8 cellular contexts compared by ENCODE assay signal in the genomic region with DNA sequence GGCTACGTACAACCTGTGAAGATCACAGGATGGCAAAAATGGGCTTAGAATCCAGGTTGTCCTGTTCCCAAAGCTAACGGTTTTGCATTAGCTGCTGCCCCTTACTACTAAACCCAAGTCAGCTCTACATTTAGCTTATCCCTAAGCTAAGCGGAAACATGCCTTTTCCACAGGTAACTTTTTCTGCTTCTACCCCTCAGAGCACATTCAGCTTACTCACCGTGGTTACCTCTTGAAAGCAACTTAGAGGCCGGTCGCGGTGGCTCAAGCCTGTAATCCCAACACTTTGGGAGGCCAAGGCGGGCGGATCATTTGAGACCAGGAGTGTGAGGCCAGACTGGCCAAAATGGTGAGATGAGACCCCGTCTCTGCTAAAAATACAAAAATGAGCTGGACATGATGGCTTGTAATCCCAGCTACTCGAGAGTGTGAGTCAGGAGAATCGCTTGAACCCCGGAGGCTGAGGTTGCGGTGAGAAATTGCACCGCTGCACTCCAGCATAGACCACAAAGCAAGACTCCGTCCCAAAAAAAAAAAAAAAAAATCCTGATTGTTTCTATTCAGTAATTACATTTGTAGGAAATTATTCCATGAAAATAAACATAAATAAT. TPM values are rescaled to one million over a fixed set of nuclear protein-coding genes. Genes with fewer than 3 reads are reported as not detected.
A peak's percentile ranks its signal among the peaks of the same experiment; 100 is the strongest.
DNase-seq lines count a peak whose midpoint lies in the region; ATAC-seq and TF ChIP-seq lines count a peak whose summit lies in the region.

No MANE protein-coding gene starts in this region.

- no peak for TF ChIP-seq POLR2A in HCT116 (IDR thresholded peaks at IDR 0.05; ENCODE audit: borderline replicate concordance, extremely low read depth, insufficient read depth, insufficient read length)

- no peaks in the 10 kb centered on the region for H3K9me3 Mint-ChIP-seq in activated naive CD4-positive, alpha-beta T cell treated with anti-CD3 and anti-CD28 coated beads, Interleukin-2, amount 50 U/mL, for 72 hours
- peaks cover 0 to 4% of the 10 kb centered on the region in 2 donors for H3K9me3 Mint-ChIP-seq in stimulated activated naive CD8-positive, alpha-beta T cell treated with anti-CD3 and anti-CD28 coated beads, Interleukin-15, amount 100 ng/mL, for 72 hours

- peak overlapping the region; percentile 90 for H3K4me2 ChIP-seq in HCT116 (ENCODE audit: low read length)

- peaks cover 13% of the 10 kb centered on the region for H3K27me3 Mint-ChIP-seq in stimulated activated naive CD8-positive, alpha-beta T cell treated with anti-CD3 and anti-CD28 coated beads, Interleukin-15, amount 100 ng/mL, for 72 hours

- peaks cover 26 to 41% of the 10 kb centered on the region in 2 experiments; a peak in 3 of 4 replicates for H3K4me1 ChIP-seq in HCT116 (ENCODE audit: control insufficient read depth in 1 of 2, insufficient read depth in 2 of 2, low read length in 2 of 2)

- ATAC-seq in HCT116 (peak; percentile 12), GM21381 (IDR thresholded peaks at IDR 0.05; ENCODE audit: unreplicated experiment) (no peak), GM21723 (IDR thresholded peaks at IDR 0.05; ENCODE audit: unreplicated experiment) (no peak)
- ATAC-seq in activated naive CD4-positive, alpha-beta T cell treated with anti-CD3 and anti-CD28 coated beads, Interleukin-2, amount 50 U/mL, for 72 hours, result no peak
- no peak for ATAC-seq in stimulated activated naive CD8-positive, alpha-beta T cell treated with anti-CD3 and anti-CD28 coated beads, Interleukin-15, amount 100 ng/mL, for 72 hours

- no peaks in the 10 kb centered on the region for H3K9me2 ChIP-seq in HCT116 (ENCODE audit: insufficient read depth)

- peak overlapping the region; percentile 86 for H3K9ac ChIP-seq in HCT116 (ENCODE audit: low read length)

- peak overlapping the region; percentile 100 for H3K4me3 Mint-ChIP-seq in stimulated activated naive CD8-positive, alpha-beta T cell treated with anti-CD3 and anti-CD28 coated beads, Interleukin-15, amount 100 ng/mL, for 72 hours

- TF ChIP-seq CTCF in HCT116 (IDR thresholded peaks at IDR 0.05 in 2 of 3, conservative IDR thresholded peaks at IDR 0.05 in 1 of 3; ENCODE audit: borderline replicate concordance in 1 of 3, insufficient read depth in 1 of 3, low read depth in 2 of 3, low read length in 2 of 3), result no peak

- H3K4me1 Mint-ChIP-seq in stimulated activated naive CD8-positive, alpha-beta T cell treated with anti-CD3 and anti-CD28 coated beads, Interleukin-15, amount 100 ng/mL, for 72 hours, result peaks cover 31% of the 10 kb centered on the region

- peaks cover 10 to 23% of the 10 kb centered on the region in 2 donors for H3K36me3 Mint-ChIP-seq in activated naive CD4-positive, alpha-beta T cell treated with anti-CD3 and anti-CD28 coated beads, Interleukin-2, amount 50 U/mL, for 72 hours

- peak overlapping the region; percentile 95 to 100 for H3K27ac Mint-ChIP-seq in activated naive CD4-positive, alpha-beta T cell treated with anti-CD3 and anti-CD28 coated beads, Interleukin-2, amount 50 U/mL, for 72 hours
- H3K27ac Mint-ChIP-seq in stimulated activated naive CD8-positive, alpha-beta T cell treated with anti-CD3 and anti-CD28 coated beads, Interleukin-15, amount 100 ng/mL, for 72 hours, result peak overlapping the region; percentile 83 to 95

- peak; percentile 39 for DNase-seq in A172 (ENCODE audit: low spot score)
- no peak for DNase-seq in HCT116 (ENCODE audit: low read depth, low spot score)
- peak in 1 of 2 donors; percentile 58 for DNase-seq in activated naive CD4-positive, alpha-beta T cell treated with anti-CD3 and anti-CD28 coated beads, Interleukin-2, amount 50 U/mL, for 72 hours (ENCODE audit: low spot score in 2 of 2)
- DNase-seq in stimulated activated naive CD8-positive, alpha-beta T cell treated with anti-CD3 and anti-CD28 coated beads, Interleukin-15, amount 100 ng/mL, for 72 hours, result no peak
- DNase-seq in SKM-1 (lab: John Stamatoyannopoulos, UW; ENCODE audit: unreplicated experiment), result no peak

- RAD21 ChIA-PET in HCT116 (lab: Charles Lee; ENCODE audit: low non-redundant PET in 1 of 2, low total read pairs in 2 of 2, uncharacterized antibody in 2 of 2, unreplicated experiment in 2 of 2), result no interaction called here

- H3K27ac ChIP-seq in HCT116 (ENCODE audit: low read depth, low read length), result peak overlapping the region; percentile 84

- H3K4me3 ChIP-seq in HCT116 (replicated peaks in 1 of 2; ENCODE audit: low read depth in 1 of 2, low read length in 2 of 2) (peak overlapping the region; percentile 57 to 96), iPS-18c (ENCODE audit: insufficient read depth, low read depth, low read length) (peak overlapping the region; percentile 85)

- no peaks in the 10 kb centered on the region for H4K20me1 ChIP-seq in HCT116 (ENCODE audit: insufficient read depth)

- BruUV-seq in HCT116 (replicated peaks; lab: Mats Ljungman, UMichigan), result TSS peak; percentile 99

- CTCF ChIA-PET in HCT116 (lab: Charles Lee), result interaction anchor here (1.4 kb wide), 1 partner anchor 34 kb away, joined by 3 read pairs; no protein-coding TSS in a partner anchor

- H3K79me2 ChIP-seq in HCT116 (ENCODE audit: insufficient read depth, low read length), result peaks cover 41% of the 10 kb centered on the region

- H2AFZ ChIP-seq in HCT116 (ENCODE audit: low read depth, low read length, poor library complexity, severe bottlenecking), result no peak overlapping the region

- intact Hi-C loops in HCT116 (cut with micrococcal nuclease), result loop anchor here (2.0 kb wide), 1 partner anchor 70 kb away; the partner anchor contains the start of gene IPO7

- H3K36me3 ChIP-seq in HCT116 (ENCODE audit: control insufficient read depth in 1 of 2, insufficient read depth in 2 of 2, low read length in 2 of 2), result no peaks in the 10 kb centered on the region; a peak in 1 of 4 replicates

- no peaks in the 10 kb centered on the region for H3K9me3 ChIP-seq in HCT116 (ENCODE audit: control insufficient read depth in 1 of 2, insufficient read depth in 1 of 2, low read depth in 1 of 2, low read length in 2 of 2)
- H3K9me3 ChIP-seq in iPS-18c (ENCODE audit: control insufficient read depth, insufficient read depth, low read length), result no peaks in the 10 kb centered on the region

- POLR2A ChIA-PET in HCT116 (lab: Charles Lee), result interaction anchor here (0.5 to 2.0 kb wide), 6 partner anchors 10 to 145 kb away, joined by 3 to 6 read pairs (median 4); partner anchors contain the start of genes IPO7 and ZNF143

- TF ChIP-seq RAD21 in HCT116 (IDR thresholded peaks at IDR 0.05; ENCODE audit: low read depth), result no peak

- no peaks in the 10 kb centered on the region for H3K27me3 ChIP-seq in HCT116 (ENCODE audit: insufficient read depth, low read length)

TF ChIP-seq in HCT116, 20 proteins besides CTCF, POLR2A, EP300 and RAD21:
- no peak for TF ChIP-seq ZNF274 (IDR thresholded peaks at IDR 0.05; ENCODE audit: low read depth, low read length)
- TF ChIP-seq CEBPB (IDR thresholded peaks at IDR 0.05; ENCODE audit: low read depth), result no peak
- TF ChIP-seq, protein P1, sequence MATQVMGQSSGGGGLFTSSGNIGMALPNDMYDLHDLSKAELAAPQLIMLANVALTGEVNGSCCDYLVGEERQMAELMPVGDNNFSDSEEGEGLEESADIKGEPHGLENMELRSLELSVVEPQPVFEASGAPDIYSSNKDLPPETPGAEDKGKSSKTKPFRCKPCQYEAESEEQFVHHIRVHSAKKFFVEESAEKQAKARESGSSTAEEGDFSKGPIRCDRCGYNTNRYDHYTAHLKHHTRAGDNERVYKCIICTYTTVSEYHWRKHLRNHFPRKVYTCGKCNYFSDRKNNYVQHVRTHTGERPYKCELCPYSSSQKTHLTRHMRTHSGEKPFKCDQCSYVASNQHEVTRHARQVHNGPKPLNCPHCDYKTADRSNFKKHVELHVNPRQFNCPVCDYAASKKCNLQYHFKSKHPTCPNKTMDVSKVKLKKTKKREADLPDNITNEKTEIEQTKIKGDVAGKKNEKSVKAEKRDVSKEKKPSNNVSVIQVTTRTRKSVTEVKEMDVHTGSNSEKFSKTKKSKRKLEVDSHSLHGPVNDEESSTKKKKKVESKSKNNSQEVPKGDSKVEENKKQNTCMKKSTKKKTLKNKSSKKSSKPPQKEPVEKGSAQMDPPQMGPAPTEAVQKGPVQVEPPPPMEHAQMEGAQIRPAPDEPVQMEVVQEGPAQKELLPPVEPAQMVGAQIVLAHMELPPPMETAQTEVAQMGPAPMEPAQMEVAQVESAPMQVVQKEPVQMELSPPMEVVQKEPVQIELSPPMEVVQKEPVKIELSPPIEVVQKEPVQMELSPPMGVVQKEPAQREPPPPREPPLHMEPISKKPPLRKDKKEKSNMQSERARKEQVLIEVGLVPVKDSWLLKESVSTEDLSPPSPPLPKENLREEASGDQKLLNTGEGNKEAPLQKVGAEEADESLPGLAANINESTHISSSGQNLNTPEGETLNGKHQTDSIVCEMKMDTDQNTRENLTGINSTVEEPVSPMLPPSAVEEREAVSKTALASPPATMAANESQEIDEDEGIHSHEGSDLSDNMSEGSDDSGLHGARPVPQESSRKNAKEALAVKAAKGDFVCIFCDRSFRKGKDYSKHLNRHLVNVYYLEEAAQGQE (IDR thresholded peaks at IDR 0.05; ENCODE audit: low read depth), result no peak
- TF ChIP-seq ZFX (IDR thresholded peaks at IDR 0.05), result no peak
- no peak for TF ChIP-seq SP1 (IDR thresholded peaks at IDR 0.05; ENCODE audit: low read depth)
- no peak for TF ChIP-seq SRF (IDR thresholded peaks at IDR 0.05; ENCODE audit: low read depth)
- no peak for TF ChIP-seq EZH2 (IDR thresholded peaks at IDR 0.05)
- TF ChIP-seq, protein P2, sequence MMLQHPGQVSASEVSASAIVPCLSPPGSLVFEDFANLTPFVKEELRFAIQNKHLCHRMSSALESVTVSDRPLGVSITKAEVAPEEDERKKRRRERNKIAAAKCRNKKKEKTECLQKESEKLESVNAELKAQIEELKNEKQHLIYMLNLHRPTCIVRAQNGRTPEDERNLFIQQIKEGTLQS (IDR thresholded peaks at IDR 0.05), result no peak
- no peak for TF ChIP-seq JUND (IDR thresholded peaks at IDR 0.05)
- no peak for TF ChIP-seq FOSL1 (IDR thresholded peaks at IDR 0.05; ENCODE audit: low read depth)
- no peak for TF ChIP-seq EZH2phosphoT487 (IDR thresholded peaks at IDR 0.05; ENCODE audit: borderline replicate concordance)
- no peak for TF ChIP-seq YY1 (IDR thresholded peaks at IDR 0.05; ENCODE audit: extremely low read depth, insufficient replicate concordance, low read depth, low read length)

RNA-seq across cellular contexts. Expression of gene TMEM41B, which starts 0.8 kb away (rescaled TPM):
- 44.9 and 69.4 TPM in 2 replicates for total RNA-seq in A172 (2014; rRNA removed; shearing (Covaris generic))
- 67.2 TPM for total RNA-seq in HCT116 (2021; ENCODE audit: unreplicated experiment)
- polyA plus RNA-seq in HCT116 (2012), result 27.0 and 29.1 TPM in 2 replicates
- 10 to 100 TPM; 30.5 to 41.1 TPM for total RNA-seq in activated naive CD4-positive, alpha-beta T cell treated with anti-CD3 and anti-CD28 coated beads, Interleukin-2, amount 50 U/mL, for 72 hours

RNA-seq across cellular contexts. Expression of gene DENND5A, which starts 50.0 kb away (rescaled TPM):
- total RNA-seq in A172 (2014; rRNA removed; shearing (Covaris generic)), result 78.1 and 79.4 TPM in 2 replicates
- total RNA-seq in HCT116 (2021; ENCODE audit: unreplicated experiment), result 48.6 TPM
- 59.6 and 69.9 TPM in 2 replicates for polyA plus RNA-seq in HCT116 (2012)
- 10 to 100 TPM; 66.4 to 94.0 TPM for total RNA-seq in activated naive CD4-positive, alpha-beta T cell treated with anti-CD3 and anti-CD28 coated beads, Interleukin-2, amount 50 U/mL, for 72 hours
